3 cellular contexts compared by ENCODE assay signal in genomic region chr10:84156768-84157167, GRCh38.
TF ChIP-seq lines count a peak whose summit lies in the region.

No MANE protein-coding gene starts in this region.

TF ChIP-seq in SK-N-SH treated with all-trans-retinoic acid at 6 μM for 48 hours, 23 proteins besides CTCF, POLR2A, EP300 and RAD21:
- TF ChIP-seq ZNF70 (CRISPR knock-in tag; IDR thresholded peaks at IDR 0.05) (no peak), TOX (CRISPR knock-in tag; IDR thresholded peaks at IDR 0.05; ENCODE audit: borderline replicate concordance) (no peak), ZNF8 (CRISPR knock-in tag; IDR thresholded peaks at IDR 0.05) (no peak), ARNTL (CRISPR knock-in tag; IDR thresholded peaks at IDR 0.05; ENCODE audit: borderline replicate concordance, low read depth) (no peak), ZFP3 (CRISPR knock-in tag; IDR thresholded peaks at IDR 0.05) (no peak), ZNF565 (CRISPR knock-in tag; conservative IDR thresholded peaks at IDR 0.05; ENCODE audit: low read depth) (no peak), PATZ1 (CRISPR knock-in tag; IDR thresholded peaks at IDR 0.05; ENCODE audit: borderline replicate concordance) (no peak)
TF ChIP-seq in SK-N-SH treated with all-trans-retinoic acid at 6 μM for 48 hours: peak in this region for 0.

TF ChIP-seq in SK-N-SH, 30 proteins besides CTCF, POLR2A, EP300 and RAD21:
- no peak for TF ChIP-seq MEF2A (IDR thresholded peaks at IDR 0.05; ENCODE audit: borderline replicate concordance, low read depth)
- TF ChIP-seq NFIC (IDR thresholded peaks at IDR 0.05; ENCODE audit: borderline replicate concordance) = no peak
- TF ChIP-seq TAF1 (IDR thresholded peaks at IDR 0.05; ENCODE audit: borderline replicate concordance, low read depth, low read length) = no peak
- no peak for TF ChIP-seq TEAD4 (IDR thresholded peaks at IDR 0.05; ENCODE audit: borderline replicate concordance, insufficient read depth)
- TF ChIP-seq RCOR1 (IDR thresholded peaks at IDR 0.05; ENCODE audit: low read length) = no peak
- TF ChIP-seq FOSL2 (IDR thresholded peaks at IDR 0.05; ENCODE audit: borderline replicate concordance, low read depth) = no peak
- no peak for TF ChIP-seq FOXM1 (IDR thresholded peaks at IDR 0.05; ENCODE audit: low read depth)
- TF ChIP-seq MAX (IDR thresholded peaks at IDR 0.05; ENCODE audit: low read depth) = no peak
- no peak for TF ChIP-seq SMC3 (IDR thresholded peaks at IDR 0.05; ENCODE audit: low read depth, low read length)
- TF ChIP-seq, protein P1, sequence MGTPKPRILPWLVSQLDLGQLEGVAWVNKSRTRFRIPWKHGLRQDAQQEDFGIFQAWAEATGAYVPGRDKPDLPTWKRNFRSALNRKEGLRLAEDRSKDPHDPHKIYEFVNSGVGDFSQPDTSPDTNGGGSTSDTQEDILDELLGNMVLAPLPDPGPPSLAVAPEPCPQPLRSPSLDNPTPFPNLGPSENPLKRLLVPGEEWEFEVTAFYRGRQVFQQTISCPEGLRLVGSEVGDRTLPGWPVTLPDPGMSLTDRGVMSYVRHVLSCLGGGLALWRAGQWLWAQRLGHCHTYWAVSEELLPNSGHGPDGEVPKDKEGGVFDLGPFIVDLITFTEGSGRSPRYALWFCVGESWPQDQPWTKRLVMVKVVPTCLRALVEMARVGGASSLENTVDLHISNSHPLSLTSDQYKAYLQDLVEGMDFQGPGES (IDR thresholded peaks at IDR 0.05; ENCODE audit: low read depth, low read length) = no peak
- no peak for TF ChIP-seq SIN3A (IDR thresholded peaks at IDR 0.05; ENCODE audit: borderline replicate concordance, low read depth, low read length)
- no peak for TF ChIP-seq FOXJ3 (CRISPR knock-in tag; IDR thresholded peaks at IDR 0.05)
- TF ChIP-seq CHD2 (IDR thresholded peaks at IDR 0.05; ENCODE audit: low read length, partially characterized antibody) = no peak
- no peak for TF ChIP-seq ZBTB33 (IDR thresholded peaks at IDR 0.05; ENCODE audit: borderline replicate concordance, low read depth)
- TF ChIP-seq GATA2 (CRISPR knock-in tag; IDR thresholded peaks at IDR 0.05) = no peak
- no peak for TF ChIP-seq EZH2phosphoT487 (IDR thresholded peaks at IDR 0.05; ENCODE audit: borderline replicate concordance, low read depth)
- TF ChIP-seq POLR2AphosphoS5 (IDR thresholded peaks at IDR 0.05; ENCODE audit: low read depth, low read length) = no peak
- no peak for TF ChIP-seq MXI1 (IDR thresholded peaks at IDR 0.05; ENCODE audit: low read depth, low read length)
- TF ChIP-seq ELF1 (IDR thresholded peaks at IDR 0.05) = no peak

TF ChIP-seq in GM12878, 131 proteins besides CTCF, POLR2A, EP300 and RAD21:
- TF ChIP-seq MTA3 (IDR thresholded peaks at IDR 0.05; ENCODE audit: borderline replicate concordance, low read length) = no peak
- TF ChIP-seq, protein P2, sequence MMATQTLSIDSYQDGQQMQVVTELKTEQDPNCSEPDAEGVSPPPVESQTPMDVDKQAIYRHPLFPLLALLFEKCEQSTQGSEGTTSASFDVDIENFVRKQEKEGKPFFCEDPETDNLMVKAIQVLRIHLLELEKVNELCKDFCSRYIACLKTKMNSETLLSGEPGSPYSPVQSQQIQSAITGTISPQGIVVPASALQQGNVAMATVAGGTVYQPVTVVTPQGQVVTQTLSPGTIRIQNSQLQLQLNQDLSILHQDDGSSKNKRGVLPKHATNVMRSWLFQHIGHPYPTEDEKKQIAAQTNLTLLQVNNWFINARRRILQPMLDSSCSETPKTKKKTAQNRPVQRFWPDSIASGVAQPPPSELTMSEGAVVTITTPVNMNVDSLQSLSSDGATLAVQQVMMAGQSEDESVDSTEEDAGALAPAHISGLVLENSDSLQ (IDR thresholded peaks at IDR 0.05) = peak; percentile 12; the same call in 1 of the 2 replicates
- TF ChIP-seq CEBPB (IDR thresholded peaks at IDR 0.05; ENCODE audit: borderline replicate concordance in 1 of 2, low read depth in 2 of 2, low read length in 2 of 2) = no peak
- TF ChIP-seq, protein P3, sequence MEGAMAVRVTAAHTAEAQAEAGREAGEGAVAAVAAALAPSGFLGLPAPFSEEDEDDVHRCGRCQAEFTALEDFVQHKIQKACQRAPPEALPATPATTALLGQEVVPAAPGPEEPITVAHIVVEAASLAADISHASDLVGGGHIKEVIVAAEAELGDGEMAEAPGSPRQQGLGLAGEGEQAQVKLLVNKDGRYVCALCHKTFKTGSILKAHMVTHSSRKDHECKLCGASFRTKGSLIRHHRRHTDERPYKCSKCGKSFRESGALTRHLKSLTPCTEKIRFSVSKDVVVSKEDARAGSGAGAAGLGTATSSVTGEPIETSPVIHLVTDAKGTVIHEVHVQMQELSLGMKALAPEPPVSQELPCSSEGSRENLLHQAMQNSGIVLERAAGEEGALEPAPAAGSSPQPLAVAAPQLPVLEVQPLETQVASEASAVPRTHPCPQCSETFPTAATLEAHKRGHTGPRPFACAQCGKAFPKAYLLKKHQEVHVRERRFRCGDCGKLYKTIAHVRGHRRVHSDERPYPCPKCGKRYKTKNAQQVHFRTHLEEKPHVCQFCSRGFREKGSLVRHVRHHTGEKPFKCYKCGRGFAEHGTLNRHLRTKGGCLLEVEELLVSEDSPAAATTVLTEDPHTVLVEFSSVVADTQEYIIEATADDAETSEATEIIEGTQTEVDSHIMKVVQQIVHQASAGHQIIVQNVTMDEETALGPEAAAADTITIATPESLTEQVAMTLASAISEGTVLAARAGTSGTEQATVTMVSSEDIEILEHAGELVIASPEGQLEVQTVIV (IDR thresholded peaks at IDR 0.05; ENCODE audit: borderline replicate concordance, partially characterized antibody) = no peak
- TF ChIP-seq, protein P4, sequence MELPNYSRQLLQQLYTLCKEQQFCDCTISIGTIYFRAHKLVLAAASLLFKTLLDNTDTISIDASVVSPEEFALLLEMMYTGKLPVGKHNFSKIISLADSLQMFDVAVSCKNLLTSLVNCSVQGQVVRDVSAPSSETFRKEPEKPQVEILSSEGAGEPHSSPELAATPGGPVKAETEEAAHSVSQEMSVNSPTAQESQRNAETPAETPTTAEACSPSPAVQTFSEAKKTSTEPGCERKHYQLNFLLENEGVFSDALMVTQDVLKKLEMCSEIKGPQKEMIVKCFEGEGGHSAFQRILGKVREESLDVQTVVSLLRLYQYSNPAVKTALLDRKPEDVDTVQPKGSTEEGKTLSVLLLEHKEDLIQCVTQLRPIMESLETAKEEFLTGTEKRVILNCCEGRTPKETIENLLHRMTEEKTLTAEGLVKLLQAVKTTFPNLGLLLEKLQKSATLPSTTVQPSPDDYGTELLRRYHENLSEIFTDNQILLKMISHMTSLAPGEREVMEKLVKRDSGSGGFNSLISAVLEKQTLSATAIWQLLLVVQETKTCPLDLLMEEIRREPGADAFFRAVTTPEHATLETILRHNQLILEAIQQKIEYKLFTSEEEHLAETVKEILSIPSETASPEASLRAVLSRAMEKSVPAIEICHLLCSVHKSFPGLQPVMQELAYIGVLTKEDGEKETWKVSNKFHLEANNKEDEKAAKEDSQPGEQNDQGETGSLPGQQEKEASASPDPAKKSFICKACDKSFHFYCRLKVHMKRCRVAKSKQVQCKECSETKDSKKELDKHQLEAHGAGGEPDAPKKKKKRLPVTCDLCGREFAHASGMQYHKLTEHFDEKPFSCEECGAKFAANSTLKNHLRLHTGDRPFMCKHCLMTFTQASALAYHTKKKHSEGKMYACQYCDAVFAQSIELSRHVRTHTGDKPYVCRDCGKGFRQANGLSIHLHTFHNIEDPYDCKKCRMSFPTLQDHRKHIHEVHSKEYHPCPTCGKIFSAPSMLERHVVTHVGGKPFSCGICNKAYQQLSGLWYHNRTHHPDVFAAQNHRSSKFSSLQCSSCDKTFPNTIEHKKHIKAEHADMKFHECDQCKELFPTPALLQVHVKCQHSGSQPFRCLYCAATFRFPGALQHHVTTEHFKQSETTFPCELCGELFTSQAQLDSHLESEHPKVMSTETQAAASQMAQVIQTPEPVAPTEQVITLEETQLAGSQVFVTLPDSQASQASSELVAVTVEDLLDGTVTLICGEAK (IDR thresholded peaks at IDR 0.05; ENCODE audit: borderline replicate concordance) = no peak
- TF ChIP-seq USF2 (IDR thresholded peaks at IDR 0.05; ENCODE audit: borderline replicate concordance, low read depth, low read length) = no peak
